ENCODE assay signal across 2 cellular contexts in the genomic region with DNA sequence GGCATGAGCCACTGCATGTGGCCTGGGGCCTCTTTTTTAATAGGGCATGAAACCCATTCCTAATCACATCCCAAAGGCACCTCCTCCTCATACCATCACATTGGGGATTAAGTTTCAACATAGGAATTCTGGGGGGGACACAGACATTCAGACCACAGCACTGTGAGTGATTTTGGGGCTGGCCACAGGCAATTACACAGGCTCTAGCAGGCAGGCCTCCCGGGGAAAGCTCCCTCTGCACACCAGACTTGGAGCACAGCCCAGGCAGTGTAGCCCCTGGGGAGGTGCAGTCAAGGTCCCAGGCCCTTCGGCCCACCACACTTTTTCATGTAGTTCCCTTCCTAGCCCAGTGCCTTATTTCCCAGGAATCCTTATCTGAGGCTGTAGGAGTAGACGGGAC.
TF ChIP-seq lines count a peak whose summit lies in the region.

No MANE protein-coding gene starts in this region.

TF ChIP-seq in GM12891, 5 proteins besides CTCF, POLR2A, EP300 and RAD21:
- no peak for TF ChIP-seq POLR2AphosphoS5 (IDR thresholded peaks at IDR 0.05; ENCODE audit: low read depth, low read length)
- no peak for TF ChIP-seq TAF1 (IDR thresholded peaks at IDR 0.05; ENCODE audit: low read depth, low read length)
- TF ChIP-seq SPI1 (IDR thresholded peaks at IDR 0.05; ENCODE audit: low read depth, low read length) = no peak
- TF ChIP-seq PAX5 (IDR thresholded peaks at IDR 0.05; ENCODE audit: insufficient read depth, low read length, severe bottlenecking) = no peak
- no peak for TF ChIP-seq POU2F2 (IDR thresholded peaks at IDR 0.05; ENCODE audit: low read depth, low read length)

TF ChIP-seq in GM12878, 131 proteins besides CTCF, POLR2A, EP300 and RAD21:
- TF ChIP-seq NR2F1 (conservative IDR thresholded peaks at IDR 0.05) (no peak), IKZF1 (conservative IDR thresholded peaks at IDR 0.05) (0 out of 2 replicates have a peak, but pooled peaks have one; percentile 37), POLR2AphosphoS5 (IDR thresholded peaks at IDR 0.05; ENCODE audit: low read length) (peak; percentile 49; the same call in 1 of the 2 replicates), POU2F2 (IDR thresholded peaks at IDR 0.05; ENCODE audit: borderline replicate concordance, low read depth, low read length) (no peak), BMI1 (IDR thresholded peaks at IDR 0.05; ENCODE audit: borderline replicate concordance) (0 out of 2 replicates have a peak, but pooled peaks have one; percentile 12), MEF2B (IDR thresholded peaks at IDR 0.05; ENCODE audit: partially characterized antibody, poor library complexity, severe bottlenecking) (peak; percentile 75)
- TF ChIP-seq, protein P1, sequence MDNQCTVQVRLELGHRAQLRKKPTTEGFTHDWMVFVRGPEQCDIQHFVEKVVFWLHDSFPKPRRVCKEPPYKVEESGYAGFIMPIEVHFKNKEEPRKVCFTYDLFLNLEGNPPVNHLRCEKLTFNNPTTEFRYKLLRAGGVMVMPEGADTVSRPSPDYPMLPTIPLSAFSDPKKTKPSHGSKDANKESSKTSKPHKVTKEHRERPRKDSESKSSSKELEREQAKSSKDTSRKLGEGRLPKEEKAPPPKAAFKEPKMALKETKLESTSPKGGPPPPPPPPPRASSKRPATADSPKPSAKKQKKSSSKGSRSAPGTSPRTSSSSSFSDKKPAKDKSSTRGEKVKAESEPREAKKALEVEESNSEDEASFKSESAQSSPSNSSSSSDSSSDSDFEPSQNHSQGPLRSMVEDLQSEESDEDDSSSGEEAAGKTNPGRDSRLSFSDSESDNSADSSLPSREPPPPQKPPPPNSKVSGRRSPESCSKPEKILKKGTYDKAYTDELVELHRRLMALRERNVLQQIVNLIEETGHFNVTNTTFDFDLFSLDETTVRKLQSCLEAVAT (IDR thresholded peaks at IDR 0.05) = no peak
